ENCODE assay signal across 17 cellular contexts in the genomic region with DNA sequence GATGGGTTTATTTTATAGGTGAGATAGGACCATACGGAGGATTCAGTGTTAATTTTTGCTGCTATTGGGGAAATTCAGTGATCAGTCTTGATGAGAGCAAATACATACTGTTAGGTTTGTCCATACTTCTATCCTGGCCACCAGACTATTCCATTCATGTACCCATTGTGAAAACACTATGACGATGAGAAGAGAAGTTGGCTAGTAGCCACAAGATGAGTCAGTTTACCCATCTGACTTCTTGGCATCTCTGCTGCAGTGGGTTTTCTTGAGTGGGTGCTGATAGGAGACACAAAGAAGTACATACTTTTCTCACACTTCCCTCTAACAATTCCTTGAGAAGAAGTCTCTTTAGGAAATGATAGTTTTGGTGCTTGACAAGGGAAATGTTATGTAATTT.
"Had no signal": no experiment of that assay in that cellular context is flagged by ENCODE, and none has a peak within 500 bp of the region (broad histone marks: within the 10 kb centered on the region; RNA-seq: fewer than 3 reads in every experiment).

No MANE protein-coding gene starts in this region.

- H3K4me1 ChIP-seq: left ventricle myocardium inferior, upper lobe of right lung had no signal

- H3K27me3 ChIP-seq: upper lobe of right lung had no signal

- H3K9me3 ChIP-seq: left ventricle myocardium inferior, upper lobe of right lung had no signal

- H3K4me3 Mint-ChIP-seq: activated CD8-positive, alpha-beta memory T cell treated with anti-CD3 and anti-CD28 coated beads, Interleukin-2, amount 10 ng/mL, durations not matched to agents 7 days and 5 days; activated naive CD8-positive, alpha-beta T cell; activated T-cell treated with anti-CD3 and anti-CD28 coated beads, Interleukin-2, amount 50 U/mL, for 4 hours; central memory CD8-positive, alpha-beta T cell; stimulated activated naive CD8-positive, alpha-beta T cell treated with anti-CD3 and anti-CD28 coated beads, Interleukin-15, Interleukin-2, amounts not matched to agents 100 ng/mL and 50 ng/mL, for 24 hours had no signal

- H3K27me3 Mint-ChIP-seq: activated CD8-positive, alpha-beta memory T cell treated with anti-CD3 and anti-CD28 coated beads, Interleukin-2, amount 10 ng/mL, durations not matched to agents 7 days and 5 days; activated naive CD8-positive, alpha-beta T cell; central memory CD8-positive, alpha-beta T cell; stimulated activated naive CD8-positive, alpha-beta T cell treated with anti-CD3 and anti-CD28 coated beads, Interleukin-15, Interleukin-2, amounts not matched to agents 100 ng/mL and 50 ng/mL, for 24 hours had no signal

- H3K4me3 ChIP-seq: left ventricle myocardium inferior, upper lobe of right lung had no signal

- H3K36me3 Mint-ChIP-seq: activated CD8-positive, alpha-beta memory T cell treated with anti-CD3 and anti-CD28 coated beads, Interleukin-2, amount 10 ng/mL, durations not matched to agents 7 days and 5 days; activated naive CD8-positive, alpha-beta T cell had no signal

- H3K27ac Mint-ChIP-seq: activated CD8-positive, alpha-beta memory T cell treated with anti-CD3 and anti-CD28 coated beads, Interleukin-2, amount 10 ng/mL, durations not matched to agents 7 days and 5 days; activated naive CD8-positive, alpha-beta T cell; stimulated activated naive CD8-positive, alpha-beta T cell treated with anti-CD3 and anti-CD28 coated beads, Interleukin-15, Interleukin-2, amounts not matched to agents 100 ng/mL and 50 ng/mL, for 24 hours had no signal

- H3K27ac ChIP-seq: epithelial cell of prostate, left ventricle myocardium inferior, upper lobe of right lung had no signal

- H3K9me3 Mint-ChIP-seq: activated T-cell treated with anti-CD3 and anti-CD28 coated beads, Interleukin-2, amount 50 U/mL, for 4 hours; stimulated activated naive CD8-positive, alpha-beta T cell treated with anti-CD3 and anti-CD28 coated beads, Interleukin-15, Interleukin-2, amounts not matched to agents 100 ng/mL and 50 ng/mL, for 24 hours had no signal

- DNase-seq: activated CD4-positive, alpha-beta T cell treated with anti-CD3 and anti-CD28 coated beads, Interleukin-2, amount 50 U/mL, for 4 hours; activated CD8-positive, alpha-beta memory T cell treated with anti-CD3 and anti-CD28 coated beads, Interleukin-2, amount 10 ng/mL, durations not matched to agents 7 days and 5 days; activated effector memory CD4-positive, alpha-beta T cell treated with anti-CD3 and anti-CD28 coated beads, Interleukin-2, amount 50 U/mL, for 16 hours; activated T-cell treated with anti-CD3 and anti-CD28 coated beads, Interleukin-2, amount 50 U/mL, for 4 hours; anterior cingulate cortex; effector memory CD4-positive, alpha-beta T cell; foreskin fibroblast; head of caudate nucleus; islet precursor cell; left ventricle myocardium inferior; mesendoderm; stimulated activated CD4-positive, alpha-beta T cell treated with anti-CD3 and anti-CD28 coated beads, Interleukin-4, amount 100 ng/mL, for 24 hours; upper lobe of right lung had no signal

- H3K4me1 Mint-ChIP-seq: activated CD8-positive, alpha-beta memory T cell treated with anti-CD3 and anti-CD28 coated beads, Interleukin-2, amount 10 ng/mL, durations not matched to agents 7 days and 5 days; central memory CD8-positive, alpha-beta T cell had no signal

- H3K36me3 ChIP-seq: left ventricle myocardium inferior, upper lobe of right lung had no signal
